Comparison of ENCODE assay signal across 22 cellular contexts in the genomic region with DNA sequence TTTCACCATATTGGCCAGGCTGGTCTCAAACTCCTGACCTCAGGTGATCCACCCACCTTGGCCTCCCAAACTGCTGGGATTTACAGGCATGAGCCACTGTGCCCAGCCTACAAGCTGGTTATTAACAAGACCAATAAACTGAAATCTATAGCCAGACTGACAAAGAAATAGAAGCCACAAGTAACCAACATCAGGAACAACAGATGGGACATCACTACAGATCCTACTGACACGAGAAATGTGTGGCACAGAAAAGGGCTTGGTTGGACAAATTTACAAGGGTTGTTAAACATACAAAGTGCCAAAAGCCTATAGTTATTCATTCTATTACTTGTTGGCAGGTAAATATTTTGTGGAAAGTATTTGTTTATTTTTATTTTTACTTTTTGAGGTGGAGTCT. TPM values are rescaled to one million over a fixed set of nuclear protein-coding genes. Genes with fewer than 3 reads are reported as not detected.
"Had no signal": no experiment of that assay in that cellular context is flagged by ENCODE, and none has a peak within 500 bp of the region (broad histone marks: within the 10 kb centered on the region; RNA-seq: fewer than 3 reads in every experiment).

No MANE protein-coding gene starts in this region.

- H3K4me3 Mint-ChIP-seq: activated CD4-positive, alpha-beta T cell treated with anti-CD3 and anti-CD28 coated beads for 36 hours; activated naive CD4-positive, alpha-beta T cell treated with anti-CD3 and anti-CD28 coated beads for 36 hours; activated naive CD8-positive, alpha-beta T cell treated with anti-CD3 and anti-CD28 coated beads, Interleukin-2, amount 10 ng/mL, durations not matched to agents 7 days and 5 days; activated T-cell treated with anti-CD3 and anti-CD28 coated beads, Interleukin-2, amount 50 U/mL, for 4 hours; dendritic cell treated with granulocyte-macrophage colony-stimulating factor and Interleukin-4, amounts not matched to agents 40 ng/mL and 50 ng/mL, for 4 days; immature natural killer cell; memory B cell; nephron progenitor cell; WTC11 had no signal

- H3K4me1 Mint-ChIP-seq: nephron progenitor cell had no signal

- H3K4me3 ChIP-seq: cardiac muscle cell, left lung, tibial artery had no signal

- H3K27ac Mint-ChIP-seq: activated CD4-positive, alpha-beta T cell treated with anti-CD3 and anti-CD28 coated beads for 36 hours; activated naive CD4-positive, alpha-beta T cell treated with anti-CD3 and anti-CD28 coated beads for 36 hours; activated naive CD8-positive, alpha-beta T cell treated with anti-CD3 and anti-CD28 coated beads, Interleukin-2, amount 10 ng/mL, durations not matched to agents 7 days and 5 days; dendritic cell treated with granulocyte-macrophage colony-stimulating factor and Interleukin-4, amounts not matched to agents 40 ng/mL and 50 ng/mL, for 4 days; immature natural killer cell; memory B cell; nephron progenitor cell; WTC11 had no signal

- DNase-seq: activated CD4-positive, alpha-beta T cell treated with anti-CD3 and anti-CD28 coated beads for 36 hours; activated CD4-positive, alpha-beta T cell treated with anti-CD3 and anti-CD28 coated beads, Interleukin-2, amount 50 U/mL, for 4 hours; activated CD8-positive, alpha-beta memory T cell treated with anti-CD3 and anti-CD28 coated beads, Interleukin-2, amount 50 U/mL, for 48 hours; activated naive CD4-positive, alpha-beta T cell treated with anti-CD3 and anti-CD28 coated beads for 36 hours; activated naive CD8-positive, alpha-beta T cell treated with anti-CD3 and anti-CD28 coated beads, Interleukin-2, amount 10 ng/mL, durations not matched to agents 7 days and 5 days; activated T-cell treated with anti-CD3 and anti-CD28 coated beads, Interleukin-2, amount 50 U/mL, for 4 hours; amniotic stem cell; effector CD8-positive, alpha-beta T cell; immature natural killer cell; nephron progenitor cell; stimulated activated CD4-positive, alpha-beta T cell treated with anti-CD3 and anti-CD28 coated beads, Interleukin-12 subunit alpha, Interleukin-12 subunit beta, amount 100 ng/mL, for 4 hours; stimulated activated CD4-positive, alpha-beta T cell treated with anti-CD3 and anti-CD28 coated beads, Interleukin-4, amount 100 ng/mL, for 4 hours; stimulated activated naive CD8-positive, alpha-beta T cell treated with anti-CD3 and anti-CD28 coated beads, Interleukin-15, Interleukin-2, amounts not matched to agents 100 U/mL and 50 U/mL, for 24 hours; substantia nigra; T-helper 9 cell; tibial artery had no signal

- H3K9me3 Mint-ChIP-seq: activated naive CD4-positive, alpha-beta T cell treated with anti-CD3 and anti-CD28 coated beads for 36 hours; activated naive CD8-positive, alpha-beta T cell treated with anti-CD3 and anti-CD28 coated beads, Interleukin-2, amount 10 ng/mL, durations not matched to agents 7 days and 5 days; activated T-cell treated with anti-CD3 and anti-CD28 coated beads, Interleukin-2, amount 50 U/mL, for 4 hours; dendritic cell treated with granulocyte-macrophage colony-stimulating factor and Interleukin-4, amounts not matched to agents 40 ng/mL and 50 ng/mL, for 4 days; immature natural killer cell; memory B cell had no signal

- H3K27me3 Mint-ChIP-seq: activated CD4-positive, alpha-beta T cell treated with anti-CD3 and anti-CD28 coated beads for 36 hours; activated naive CD8-positive, alpha-beta T cell treated with anti-CD3 and anti-CD28 coated beads, Interleukin-2, amount 10 ng/mL, durations not matched to agents 7 days and 5 days; dendritic cell treated with granulocyte-macrophage colony-stimulating factor and Interleukin-4, amounts not matched to agents 40 ng/mL and 50 ng/mL, for 4 days; memory B cell had no signal

- H3K27ac ChIP-seq: cardiac muscle cell, foreskin keratinocyte had no signal

- H3K27me3 ChIP-seq: cardiac muscle cell, foreskin keratinocyte, left lung, tibial artery had no signal

- H3K36me3 ChIP-seq: cardiac muscle cell had no signal

- H3K9me3 ChIP-seq: left lung, tibial artery had no signal

RNA-seq across cellular contexts. Expression of gene CRIP2, which starts 43.4 kb away (rescaled TPM):
- total RNA-seq: activated naive CD4-positive, alpha-beta T cell treated with anti-CD3 and anti-CD28 coated beads for 36 hours had no signal
